ENCODE assay signal across 4 cellular contexts in the genomic region with DNA sequence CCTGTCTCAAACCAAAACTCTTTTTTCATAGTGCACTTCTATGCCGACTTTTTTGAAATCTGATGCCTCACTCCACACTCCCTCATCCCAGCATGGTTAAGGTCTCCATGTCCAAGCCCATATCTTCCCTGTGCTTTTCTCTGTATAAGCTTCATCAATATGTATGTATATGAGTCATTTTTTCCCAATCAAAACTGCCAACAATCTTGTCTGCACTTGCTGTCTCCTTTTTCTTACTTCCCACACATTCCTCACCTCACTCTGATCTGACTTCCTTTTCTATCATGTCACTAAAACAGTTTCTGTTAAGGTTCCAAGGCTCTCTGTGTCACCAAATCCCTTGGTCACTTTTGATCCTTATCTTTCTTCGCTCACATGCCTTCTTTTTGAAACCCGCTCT.
"Had no signal": no experiment of that assay in that cellular context is flagged by ENCODE, and none has a peak within 500 bp of the region (broad histone marks: within the 10 kb centered on the region; RNA-seq: fewer than 3 reads in every experiment).

No MANE protein-coding gene starts in this region.

- H3K27ac Mint-ChIP-seq: GM23338, H9 had no signal

- DNase-seq: H9, HCEC 1CT, IMR-90 had no signal

- ATAC-seq: GM23338 had no signal

- H3K9me3 Mint-ChIP-seq: GM23338 had no signal

- H2AFZ ChIP-seq: GM23338 had no signal

- H3K4me2 ChIP-seq: GM23338 had no signal

- H3K4me1 Mint-ChIP-seq: GM23338, H9 had no signal

- H3K4me3 Mint-ChIP-seq: GM23338, H9 had no signal

- H3K4me3 ChIP-seq: GM23338 had no signal
